In the genomic region with DNA sequence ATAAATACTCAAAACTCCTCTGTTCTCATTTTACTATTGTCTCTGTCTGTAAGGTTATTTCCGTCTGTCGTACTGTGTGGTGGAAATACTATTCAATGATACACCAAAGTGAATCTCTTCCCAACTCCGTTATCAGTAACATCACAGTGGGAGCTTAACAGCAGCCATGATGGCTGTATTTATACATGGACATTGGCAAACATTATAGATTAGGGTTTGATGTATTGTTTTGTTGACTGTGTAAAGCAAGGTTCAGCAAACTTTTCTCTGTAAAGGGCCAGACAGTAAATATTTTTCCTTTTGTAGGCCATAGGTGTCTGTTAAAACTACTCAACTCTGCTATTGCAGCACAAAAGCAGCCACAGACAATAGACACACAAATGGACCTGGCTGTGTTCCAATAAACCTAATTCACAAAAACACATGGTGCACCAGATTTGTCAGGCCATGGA, we compare ENCODE assay signal across 13 cellular contexts. TPM values are rescaled to one million over a fixed set of nuclear protein-coding genes. Genes with fewer than 3 reads are reported as not detected.
DNase-seq lines count a peak whose midpoint lies in the region; ATAC-seq and TF ChIP-seq lines count a peak whose summit lies in the region.
"Had no signal": no experiment of that assay in that cellular context is flagged by ENCODE, and none has a peak within 500 bp of the region (broad histone marks: within the 10 kb centered on the region; RNA-seq: fewer than 3 reads in every experiment).

No MANE protein-coding gene starts in this region.

- ATAC-seq in upper lobe of left lung (ENCODE audit: low FRiP score in 2 of 2) = no peak
- ATAC-seq: Panc1 had no signal

- peak overlapping the region; percentile 92 for H3K27ac Mint-ChIP-seq in activated T-cell treated with anti-CD3 and anti-CD28 coated beads, Interleukin-2, amount 50 U/mL, for 24 hours

- no peaks in the 10 kb centered on the region for H3K27me3 Mint-ChIP-seq in activated T-cell treated with anti-CD3 and anti-CD28 coated beads, Interleukin-2, amount 50 U/mL, for 24 hours
- H3K27me3 Mint-ChIP-seq: brain had no signal

- 87 to 97% methylated on average over 3 of the region's 3 CpGs for WGBS in upper lobe of left lung, 2 donors

- no peaks in the 10 kb centered on the region for H3K9me3 ChIP-seq in upper lobe of left lung
- H3K9me3 ChIP-seq: right atrium auricular region had no signal

- no peaks in the 10 kb centered on the region for H3K36me3 ChIP-seq in upper lobe of left lung
- H3K36me3 ChIP-seq: right atrium auricular region had no signal

- no peak for TF ChIP-seq EP300 in upper lobe of left lung (IDR thresholded peaks at IDR 0.05)

- no peak overlapping the region for H3K4me3 Mint-ChIP-seq in activated T-cell treated with anti-CD3 and anti-CD28 coated beads, Interleukin-2, amount 50 U/mL, for 24 hours
- H3K4me3 Mint-ChIP-seq: brain had no signal

- no peak for TF ChIP-seq POLR2A in upper lobe of left lung (IDR thresholded peaks at IDR 0.05)

- H3K4me1 Mint-ChIP-seq in activated T-cell treated with anti-CD3 and anti-CD28 coated beads, Interleukin-2, amount 50 U/mL, for 24 hours (ENCODE audit: low read depth) = peaks cover 73% of the 10 kb centered on the region

- H3K27ac ChIP-seq in dorsolateral prefrontal cortex (no peak overlapping the region), upper lobe of left lung (no peak overlapping the region)
- H3K27ac ChIP-seq: right atrium auricular region had no signal

- intact Hi-C loops in dorsolateral prefrontal cortex (cut with DNase I) = loop anchor here in 1 of 2 donors (10.0 kb wide), 1 partner anchor 60 kb away; no protein-coding TSS in a partner anchor

- TF ChIP-seq CTCF in dorsolateral prefrontal cortex (IDR thresholded peaks at IDR 0.05 in 54 of 56, conservative IDR thresholded peaks at IDR 0.05 in 2 of 56; ENCODE audit: low read depth in 1 of 56, partially characterized antibody in 56 of 56) (no peak), upper lobe of left lung (IDR thresholded peaks at IDR 0.05) (no peak)

- H3K36me3 Mint-ChIP-seq in activated T-cell treated with anti-CD3 and anti-CD28 coated beads, Interleukin-2, amount 50 U/mL, for 24 hours (ENCODE audit: low read depth) = no peaks in the 10 kb centered on the region
- H3K36me3 Mint-ChIP-seq: brain had no signal

- H3K27me3 ChIP-seq in dorsolateral prefrontal cortex (no peaks in the 10 kb centered on the region), upper lobe of left lung (no peaks in the 10 kb centered on the region)
- H3K27me3 ChIP-seq: right atrium auricular region had no signal

- H3K9me3 Mint-ChIP-seq in activated T-cell treated with anti-CD3 and anti-CD28 coated beads, Interleukin-2, amount 50 U/mL, for 24 hours = no peaks in the 10 kb centered on the region
- H3K9me3 Mint-ChIP-seq: brain had no signal

- peaks cover 10 to 20% (median 15%) of the 10 kb centered on the region in 4 donors for H3K4me1 ChIP-seq in upper lobe of left lung

- H3K4me3 ChIP-seq in dorsolateral prefrontal cortex (no peak overlapping the region), upper lobe of left lung (no peak overlapping the region)
- H3K4me3 ChIP-seq: right atrium auricular region had no signal

- DNase-seq in activated T-cell treated with anti-CD3 and anti-CD28 coated beads, Interleukin-2, amount 50 U/mL, for 24 hours = no peak
- DNase-seq in activated T-cell treated with anti-CD3 and anti-CD28 coated beads, Interleukin-2, amount 50 U/mL, for 48 hours = no peak
- DNase-seq in NCI-H1105 treated with DMSO at 0.1 percent for 48 hours (lab: John Stamatoyannopoulos, UW) (peak; percentile 82), NCI-H82 (lab: John Stamatoyannopoulos, UW) (peak; percentile 58), lung microvascular endothelial cell (ENCODE audit: low read depth in 2 of 2) (peak; percentile 44 to 83), dorsolateral prefrontal cortex (no peak), upper lobe of left lung (no peak)
- DNase-seq in stimulated activated CD4-positive, alpha-beta T cell treated with anti-CD3 and anti-CD28 coated beads, Interleukin-2, amount 100 ng/mL, for 48 hours = no peak
- DNase-seq: activated effector memory CD4-positive, alpha-beta T cell treated with anti-CD3 and anti-CD28 coated beads, Interleukin-2, amount 50 U/mL, for 16 hours; NCI-H1048 had no signal

RNA-seq across cellular contexts. Expression of a gene that starts 23.2 kb away (rescaled TPM):
- total RNA-seq in lung microvascular endothelial cell (0.22 TPM in 1 of 2 replicates, not detected in the other), dorsolateral prefrontal cortex (1 to 10 TPM in 100 of 120 experiments, under 1 TPM in 20; 0.46 to 4.2 (median 1.7) TPM), upper lobe of left lung (under 1 TPM in 4 of 6 donors, not detected in 2; 0.40 to 0.89 (median 0.75) TPM)

Comparison
In these comparisons a context has a peak if more than half of its experiments do, and no peak if none do; other contexts are left out.
1. DNase-seq: peak in NCI-H1105 treated with DMSO at 0.1 percent for 48 hours (single experiment), NCI-H82 (single experiment) and lung microvascular endothelial cell (2 of 2); none in activated T-cell treated with anti-CD3 and anti-CD28 coated beads, Interleukin-2, amount 50 U/mL, for 24 hours (single experiment), activated T-cell treated with anti-CD3 and anti-CD28 coated beads, Interleukin-2, amount 50 U/mL, for 48 hours (0 of 2), dorsolateral prefrontal cortex (0 of 10), upper lobe of left lung (0 of 2) and stimulated activated CD4-positive, alpha-beta T cell treated with anti-CD3 and anti-CD28 coated beads, Interleukin-2, amount 100 ng/mL, for 48 hours (0 of 2).